In the genomic region with DNA sequence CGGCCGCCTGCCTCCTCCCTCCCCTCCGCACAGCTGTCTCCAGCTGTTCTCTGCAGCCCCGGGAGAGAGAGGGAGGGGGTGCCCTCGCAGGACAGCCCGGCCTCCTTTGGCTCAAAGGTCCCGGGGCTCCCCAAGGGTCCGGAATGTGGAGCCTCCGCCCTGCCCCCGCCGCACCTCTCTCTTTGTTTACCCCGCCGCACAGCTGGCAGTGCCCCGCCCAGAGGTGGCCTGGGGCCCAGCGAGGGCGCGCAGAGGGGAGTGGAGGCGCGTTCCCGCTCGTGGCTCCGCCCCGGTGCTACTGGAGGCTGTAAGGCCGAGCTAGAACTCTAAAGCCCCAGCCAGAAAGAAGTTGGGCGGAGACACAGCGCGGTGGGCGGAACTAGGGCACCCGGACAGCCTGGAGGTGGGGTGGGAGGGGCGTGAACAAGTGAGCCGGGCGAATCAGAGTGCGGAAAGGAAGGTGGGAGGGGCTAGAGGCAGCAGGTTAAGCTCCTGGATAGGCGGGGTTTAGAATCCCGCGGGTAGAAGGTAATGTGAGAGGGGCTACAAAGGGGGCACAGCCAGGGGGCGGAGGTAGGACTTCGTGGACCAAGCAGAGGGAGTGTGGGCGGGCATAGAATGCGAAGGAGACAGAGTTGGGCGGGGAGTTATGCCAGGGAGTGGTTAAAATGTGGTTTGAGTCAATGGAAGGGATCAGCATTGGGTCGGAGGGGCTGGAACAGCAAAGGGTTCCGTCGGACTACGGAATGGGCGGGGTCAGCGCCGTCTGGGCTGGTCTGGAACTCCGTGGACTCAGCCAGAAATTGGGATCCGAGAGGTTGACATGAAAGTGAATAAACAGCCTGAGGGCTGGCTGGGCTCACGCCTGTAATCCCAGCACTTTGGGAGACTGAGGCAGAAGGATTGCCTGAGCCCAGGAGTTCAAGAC, we compare ENCODE assay signal across 8 cellular contexts. TPM values are rescaled to one million over a fixed set of nuclear protein-coding genes. Genes with fewer than 3 reads are reported as not detected.
DNase-seq lines count a peak whose midpoint lies in the region; ATAC-seq, FAIRE-seq and TF ChIP-seq lines count a peak whose summit lies in the region.

No MANE protein-coding gene starts in this region.

- no peak for TF ChIP-seq POLR2A in H54 (IDR thresholded peaks at IDR 0.05; ENCODE audit: low read depth, low read length)

- peak; percentile 79 for FAIRE-seq in H54 (lab: Jason Lieb, UNC)

- H4K20me1 ChIP-seq in MM.1S (ENCODE audit: insufficient read depth, low read length) (no peaks in the 10 kb centered on the region), neural progenitor cell (ENCODE audit: low read depth) (peaks cover 58% of the 10 kb centered on the region)

- H3K4me2 ChIP-seq in MM.1S (ENCODE audit: low read depth, low read length) = peak overlapping the region; percentile 99
- peak overlapping the region; percentile 75 for H3K4me2 ChIP-seq in neural progenitor cell

- peaks cover 38% of the 10 kb centered on the region for H3K4me1 ChIP-seq in MM.1S (ENCODE audit: low read length)
- peaks cover 8% of the 10 kb centered on the region for H3K4me1 ChIP-seq in foreskin keratinocyte
- peaks cover 42% of the 10 kb centered on the region for H3K4me1 ChIP-seq in neural progenitor cell
- H3K4me1 ChIP-seq in stomach smooth muscle (ENCODE audit: control insufficient read depth, insufficient read depth, low read length) = peaks cover 60% of the 10 kb centered on the region

- DNase-seq in Daoy (ENCODE audit: low read depth) (peak; percentile 99), H54 (ENCODE audit: insufficient read length, low spot score) (peak; percentile 97), MM.1S (peak; percentile 99), SIG-M5 treated with dmso at 0.1 percent for 504 hours (lab: John Stamatoyannopoulos, UW; ENCODE audit: unreplicated experiment) (peak; percentile 97), foreskin keratinocyte (peak; percentile 95 to 98), neural progenitor cell (ENCODE audit: low spot score) (peak; percentile 99)
- peak; percentile 90 for DNase-seq in activated gamma-delta T cell treated with anti-CD3 and anti-CD28 coated beads, Interleukin-2, amount 50 U/mL, for 16 hours (ENCODE audit: low read depth)

- no peaks in the 10 kb centered on the region for H3K9me2 ChIP-seq in MM.1S (replicated peaks; ENCODE audit: insufficient read depth, low read length)

- H3K4me3 ChIP-seq in MM.1S (ENCODE audit: low read length) = peak overlapping the region; percentile 87
- peak overlapping the region; percentile 45 for H3K4me3 ChIP-seq in neural progenitor cell
- peak overlapping the region; percentile 49 to 77 for H3K4me3 ChIP-seq in stomach smooth muscle (ENCODE audit: low read length in 2 of 2)

- H3K9me3 Mint-ChIP-seq in neural progenitor cell = no peaks in the 10 kb centered on the region

- H3K27ac Mint-ChIP-seq in neural progenitor cell = no peak overlapping the region

- H3K9ac ChIP-seq in MM.1S (ENCODE audit: low read length) = peak overlapping the region; percentile 2; the same call in 1 of the 2 replicates
- H3K9ac ChIP-seq in neural progenitor cell = no peak overlapping the region
- peak overlapping the region in 1 of 2 donors; percentile 68 for H3K9ac ChIP-seq in stomach smooth muscle (ENCODE audit: low read length in 2 of 2)

- H3F3A ChIP-seq in MM.1S (ENCODE audit: insufficient read depth, low read length) = peaks cover 39% of the 10 kb centered on the region
- peaks cover 54% of the 10 kb centered on the region for H3F3A ChIP-seq in neural progenitor cell (ENCODE audit: low read depth)

- peak; percentile 73 for ATAC-seq in foreskin keratinocyte

- H3K36me3 ChIP-seq in MM.1S (replicated peaks; ENCODE audit: insufficient read depth, low read length) (no peaks in the 10 kb centered on the region), neural progenitor cell (no peaks in the 10 kb centered on the region), stomach smooth muscle (ENCODE audit: control insufficient read depth in 2 of 2, insufficient read depth in 2 of 2, low read length in 2 of 2) (no peaks in the 10 kb centered on the region)

- peaks cover 18% of the 10 kb centered on the region for H3K36me3 Mint-ChIP-seq in neural progenitor cell

- peaks cover 29% of the 10 kb centered on the region for H3K27me3 Mint-ChIP-seq in neural progenitor cell (ENCODE audit: insufficient read depth, low read depth)

- H3K27me3 ChIP-seq in MM.1S (replicated peaks; ENCODE audit: insufficient read depth, low read length) (peaks cover 27% of the 10 kb centered on the region), foreskin keratinocyte (peaks cover 24% of the 10 kb centered on the region), neural progenitor cell (peaks cover 84% of the 10 kb centered on the region), stomach smooth muscle (ENCODE audit: control insufficient read depth in 1 of 2, insufficient read depth in 2 of 2, low read length in 2 of 2) (peaks cover 2 to 20% of the 10 kb centered on the region in 2 donors)

- H3K4me1 Mint-ChIP-seq in neural progenitor cell = peaks cover 52% of the 10 kb centered on the region

- TF ChIP-seq CTCF in MM.1S (IDR thresholded peaks at IDR 0.05; ENCODE audit: low read length) = no peak
- no peak for TF ChIP-seq CTCF in foreskin keratinocyte (conservative IDR thresholded peaks at IDR 0.05)
- TF ChIP-seq CTCF in neural progenitor cell (IDR thresholded peaks at IDR 0.05) = no peak

- H2AFZ ChIP-seq in MM.1S (ENCODE audit: low read length) (peak overlapping the region; percentile 98), neural progenitor cell (replicated peaks) (no peak overlapping the region)

- H3K27ac ChIP-seq in MM.1S (ENCODE audit: low read length) = no peak overlapping the region; the same call in 1 of the 2 replicates
- peak overlapping the region; percentile 53 for H3K27ac ChIP-seq in foreskin keratinocyte
- H3K27ac ChIP-seq in neural progenitor cell = peak overlapping the region; percentile 81
- peak overlapping the region; percentile 73 for H3K27ac ChIP-seq in stomach smooth muscle (ENCODE audit: low read length)

- peak overlapping the region; percentile 74 for H3K4me3 Mint-ChIP-seq in neural progenitor cell

- H3K9me3 ChIP-seq in MM.1S (replicated peaks; ENCODE audit: insufficient read depth, low read length) (no peaks in the 10 kb centered on the region), neural progenitor cell (ENCODE audit: low read depth) (no peaks in the 10 kb centered on the region), stomach smooth muscle (ENCODE audit: control insufficient read depth in 2 of 2, low read length in 2 of 2) (no peaks in the 10 kb centered on the region)

- H3K79me2 ChIP-seq in MM.1S (ENCODE audit: low read length) = no peaks in the 10 kb centered on the region
- H3K79me2 ChIP-seq in neural progenitor cell (ENCODE audit: low read depth) = no peaks in the 10 kb centered on the region

RNA-seq across cellular contexts. Expression of a gene that starts 2.8 kb away (rescaled TPM):
- 16.4 and 26.0 TPM in 2 replicates for total RNA-seq in Daoy (2014; rRNA removed; shearing (Covaris generic))
- total RNA-seq in foreskin keratinocyte (39.5 and 42.9 TPM in 2 replicates), neural progenitor cell (ENCODE audit: low replicate concordance) (24.7 and 70.0 TPM in 2 replicates)
- polyA plus RNA-seq in foreskin keratinocyte = 50.6 and 51.1 TPM in 2 replicates

RNA-seq across cellular contexts. Expression of a gene that starts 27.3 kb away (rescaled TPM):
- 40.6 and 134 TPM in 2 replicates for total RNA-seq in Daoy (2014; rRNA removed; shearing (Covaris generic))
- total RNA-seq in foreskin keratinocyte = 53.0 and 64.8 TPM in 2 replicates
- polyA plus RNA-seq in foreskin keratinocyte = 87.0 and 108 TPM in 2 replicates
- 20.6 and 63.7 TPM in 2 replicates for total RNA-seq in neural progenitor cell (ENCODE audit: low replicate concordance)
